ENCODE assay signal across 27 cellular contexts in the genomic region with DNA sequence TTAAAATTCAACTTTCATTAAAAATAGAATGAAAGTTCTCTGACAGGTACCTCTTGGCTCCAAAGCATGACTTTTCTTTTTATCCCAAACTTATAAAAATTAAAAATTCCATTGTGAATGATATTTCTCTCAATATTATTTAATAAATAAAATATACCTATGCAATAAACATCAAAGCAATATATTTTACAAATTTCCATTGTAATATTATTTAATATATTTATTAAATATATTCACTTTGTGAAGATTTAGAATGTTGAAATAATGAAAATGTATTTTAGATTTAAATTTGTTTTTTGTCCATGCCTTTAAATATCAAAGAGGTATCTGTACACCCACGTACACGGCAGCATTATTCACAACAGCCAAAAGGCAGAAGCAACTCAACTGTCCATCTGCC.
DNase-seq lines count a peak whose midpoint lies in the region; ATAC-seq, FAIRE-seq and TF ChIP-seq lines count a peak whose summit lies in the region.
"Had no signal": no experiment of that assay in that cellular context is flagged by ENCODE, and none has a peak within 500 bp of the region (broad histone marks: within the 10 kb centered on the region; RNA-seq: fewer than 3 reads in every experiment).

No MANE protein-coding gene starts in this region.

- no peaks in the 10 kb centered on the region for H3K9me3 ChIP-seq in kidney (ENCODE audit: control insufficient read depth in 1 of 2, low read length in 2 of 2)
- H3K9me3 ChIP-seq: A549; BE2C; BLaER1 treated with 17β-estradiol and CSF1 and Interleukin-3, amounts not matched to agents 10 nM and 100 nM had no signal

- no peak overlapping the region for H3K4me3 ChIP-seq in kidney (ENCODE audit: low read length in 2 of 2)
- H3K4me3 ChIP-seq: A549; BLaER1 treated with 17β-estradiol and CSF1 and Interleukin-3, amounts not matched to agents 10 nM and 100 nM; GM23248 had no signal

- CTCF ChIA-PET in WTC11 (lab: Charles Lee) = no interaction called here

- H3K9ac ChIP-seq in kidney (ENCODE audit: low read length in 2 of 2) = no peak overlapping the region
- H3K9ac ChIP-seq: BLaER1 treated with 17β-estradiol and CSF1 and Interleukin-3, amounts not matched to agents 10 nM and 100 nM; GM23248 had no signal

- DNase-seq in RCC 7860 (ENCODE audit: low spot score) (no peak), WTC11 (ENCODE audit: low spot score) (no peak), kidney (no peak), NCI-H2081 (lab: John Stamatoyannopoulos, UW) (no peak), GF-D8 (lab: John Stamatoyannopoulos, UW) (no peak), SIG-M5 treated with dmso at 0.1 percent for 504 hours (lab: John Stamatoyannopoulos, UW; ENCODE audit: unreplicated experiment) (no peak)
- no peak for DNase-seq in activated naive CD4-positive, alpha-beta T cell treated with Interleukin-2 at 50 U/mL for 16 hours
- DNase-seq: ACHN; AML-193; BE2C; CD4-positive, alpha-beta T cell; CD8-positive, alpha-beta memory T cell; DMS 273 treated with DMSO at 0.1 percent for 48 hours; DMS79; EL; GM23248; H7; HCEC 1CT had no signal

- no peak overlapping the region for H3K27ac Mint-ChIP-seq in WTC11
- H3K27ac Mint-ChIP-seq: CD14-positive monocyte; CD4-positive, alpha-beta T cell; CD8-positive, alpha-beta memory T cell had no signal

- no peak for ATAC-seq in WTC11
- ATAC-seq: A549 had no signal

- peak; percentile 86 for FAIRE-seq in A204.1 (lab: Jason Lieb, UNC)
- FAIRE-seq in RCC 7860 (lab: Jason Lieb, UNC) = peak; percentile 35
- peak; percentile 96 for FAIRE-seq in kidney (lab: Jason Lieb, UNC)
- FAIRE-seq: A549, D721Med, GM12892, GM19239, H1 had no signal

- peaks cover 7% of the 10 kb centered on the region for H3K9me3 Mint-ChIP-seq in WTC11
- H3K9me3 Mint-ChIP-seq: CD4-positive, alpha-beta T cell had no signal

- H3K4me1 ChIP-seq in kidney (ENCODE audit: control insufficient read depth in 1 of 2, insufficient read depth in 1 of 2, low read depth in 1 of 2, low read length in 2 of 2) = no peaks in the 10 kb centered on the region
- H3K4me1 ChIP-seq: A549; BE2C; BLaER1 treated with 17β-estradiol and CSF1 and Interleukin-3, amounts not matched to agents 10 nM and 100 nM had no signal

- H3K36me3 ChIP-seq in kidney (ENCODE audit: control insufficient read depth in 1 of 2, insufficient read depth in 2 of 2, low read length in 2 of 2) = no peaks in the 10 kb centered on the region
- H3K36me3 ChIP-seq: BE2C; BLaER1 treated with 17β-estradiol and CSF1 and Interleukin-3, amounts not matched to agents 10 nM and 100 nM had no signal

- no peaks in the 10 kb centered on the region for H3K36me3 Mint-ChIP-seq in WTC11
- H3K36me3 Mint-ChIP-seq: CD14-positive monocyte; CD8-positive, alpha-beta memory T cell had no signal

- no peaks in the 10 kb centered on the region for H3K27me3 Mint-ChIP-seq in WTC11 (ENCODE audit: low read depth)
- H3K27me3 Mint-ChIP-seq: CD4-positive, alpha-beta T cell; CD8-positive, alpha-beta memory T cell had no signal

- TF ChIP-seq CTCF in WTC11 (IDR thresholded peaks at IDR 0.05) = no peak
- no peak for TF ChIP-seq CTCF in kidney (IDR thresholded peaks at IDR 0.05; ENCODE audit: borderline replicate concordance, extremely low read depth, insufficient read depth)

- no peaks in the 10 kb centered on the region for H3K4me1 Mint-ChIP-seq in WTC11
- H3K4me1 Mint-ChIP-seq: CD14-positive monocyte; CD8-positive, alpha-beta memory T cell had no signal

- POLR2A ChIA-PET in WTC11 (lab: Charles Lee) = no interaction called here

- intact Hi-C loops in kidney (cut with DNase I) = no loop called here

- H3K4me3 Mint-ChIP-seq in WTC11 = no peak overlapping the region
- H3K4me3 Mint-ChIP-seq: CD14-positive monocyte; CD4-positive, alpha-beta T cell; CD8-positive, alpha-beta memory T cell had no signal

- no peak overlapping the region for H3K27ac ChIP-seq in kidney (ENCODE audit: low read depth in 2 of 2, low read length in 2 of 2)
- H3K27ac ChIP-seq: 22Rv1; A549; BLaER1 treated with 17β-estradiol and CSF1 and Interleukin-3, amounts not matched to agents 10 nM and 100 nM; GM23248 had no signal

TF ChIP-seq in WTC11, 78 proteins besides CTCF, POLR2A, EP300 and RAD21:
- peak; percentile 90 for TF ChIP-seq HMGA2 (CRISPR knock-in tag; IDR thresholded peaks at IDR 0.05)
- TF ChIP-seq, protein P1, sequence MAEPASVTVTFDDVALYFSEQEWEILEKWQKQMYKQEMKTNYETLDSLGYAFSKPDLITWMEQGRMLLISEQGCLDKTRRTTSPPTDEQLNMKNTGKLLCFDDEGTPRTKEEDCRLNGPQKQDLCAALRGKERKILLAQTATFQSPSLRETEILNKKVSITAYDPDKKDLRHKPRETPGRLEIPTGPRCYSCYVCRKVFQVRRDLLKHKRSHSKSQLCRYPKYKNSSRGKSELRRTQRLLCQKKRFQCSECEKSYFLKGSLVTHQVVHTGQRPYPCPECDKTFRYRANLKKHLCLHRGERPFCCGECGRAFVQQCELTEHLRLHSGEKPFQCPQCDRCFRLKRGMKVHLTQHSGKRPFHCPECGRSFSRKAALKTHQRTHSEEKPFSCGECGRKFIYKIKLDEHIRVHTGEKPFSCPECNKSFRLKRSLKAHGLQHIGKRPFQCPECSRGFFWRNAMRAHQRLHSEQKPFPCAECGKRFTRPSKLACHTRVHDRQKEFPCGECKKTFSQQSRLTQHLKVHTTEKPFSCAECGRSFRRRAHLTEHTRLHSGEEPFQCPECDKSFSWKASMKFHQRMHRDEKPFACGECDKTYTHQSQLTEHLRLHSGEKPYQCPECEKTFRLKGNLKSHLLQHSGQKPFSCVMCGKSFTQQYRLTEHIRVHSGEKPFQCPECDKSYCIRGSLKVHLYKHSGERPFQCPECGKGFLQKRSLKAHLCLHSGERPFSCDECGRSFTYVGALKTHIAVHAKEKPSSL (CRISPR knock-in tag; conservative IDR thresholded peaks at IDR 0.05) = no peak
TF ChIP-seq in WTC11: peak in this region for 1.
